19 cellular contexts compared by ENCODE assay signal in the genomic region with DNA sequence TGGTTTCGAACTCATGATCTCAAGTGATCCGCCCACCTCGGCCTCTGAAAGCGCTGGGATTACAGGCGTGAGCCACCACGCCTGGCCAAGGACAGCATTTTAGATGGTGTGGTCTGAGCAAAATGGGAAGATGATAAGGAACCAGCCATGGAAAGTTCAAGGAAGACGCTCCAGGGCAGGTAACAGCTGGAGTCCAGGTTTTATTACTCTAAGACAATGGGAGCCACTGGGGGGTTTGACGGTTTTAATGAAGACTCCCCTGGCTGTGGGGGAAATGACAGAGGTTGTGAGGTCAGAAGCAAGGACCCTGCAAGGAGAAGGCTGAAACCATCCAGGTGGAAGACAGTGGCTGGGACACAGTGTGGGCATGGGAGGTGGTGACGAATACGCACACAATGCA.
"Had no signal": no experiment of that assay in that cellular context is flagged by ENCODE, and none has a peak within 500 bp of the region (broad histone marks: within the 10 kb centered on the region; RNA-seq: fewer than 3 reads in every experiment).

No MANE protein-coding gene starts in this region.

- H3K4me3 Mint-ChIP-seq: naive thymus-derived CD4-positive, alpha-beta T cell; type B pancreatic cell had no signal

- ATAC-seq: foreskin keratinocyte; left cardiac atrium; lower lobe of right lung; naive thymus-derived CD4-positive, alpha-beta T cell; stimulated activated naive CD8-positive, alpha-beta T cell treated with anti-CD3 and anti-CD28 coated beads, Interleukin-15, Interleukin-2, amounts not matched to agents 100 U/mL and 50 U/mL, for 24 hours had no signal

- H3K9me3 ChIP-seq: colonic mucosa, left ventricle myocardium inferior, lower lobe of right lung, neutrophil, right atrium auricular region, sigmoid colon, suprapubic skin, thyroid gland had no signal

- H3K9me3 Mint-ChIP-seq: nephron progenitor cell, type B pancreatic cell had no signal

- H3K27me3 Mint-ChIP-seq: naive thymus-derived CD4-positive, alpha-beta T cell; type B pancreatic cell had no signal

- DNase-seq: colonic mucosa; dermis blood vessel endothelial cell; erythroblast; foreskin keratinocyte; head of caudate nucleus; kidney; left cardiac atrium; left ventricle myocardium inferior; lower lobe of right lung; naive thymus-derived CD4-positive, alpha-beta T cell; nephron progenitor cell; posterior cingulate gyrus; sigmoid colon; stimulated activated naive CD8-positive, alpha-beta T cell treated with anti-CD3 and anti-CD28 coated beads, Interleukin-15, Interleukin-2, amounts not matched to agents 100 U/mL and 50 U/mL, for 24 hours; thyroid gland had no signal

- H3K27ac Mint-ChIP-seq: nephron progenitor cell had no signal
